Comparison of ENCODE assay signal across 13 cellular contexts in genomic region chr2:113158884-113159553, GRCh38. TPM values are rescaled to one million over a fixed set of nuclear protein-coding genes. Genes with fewer than 3 reads are reported as not detected.
DNase-seq lines count a peak whose midpoint lies in the region; ATAC-seq and TF ChIP-seq lines count a peak whose summit lies in the region.
"Had no signal": no experiment of that assay in that cellular context is flagged by ENCODE, and none has a peak within 500 bp of the region (broad histone marks: within the 10 kb centered on the region; RNA-seq: fewer than 3 reads in every experiment).

No MANE protein-coding gene starts in this region.

- DNase-seq in BJ (ENCODE audit: low read depth) (peak; percentile 11), IMR-90 (peak; percentile 45), brain microvascular endothelial cell (no peak), mesenchymal stem cell (peak; percentile 33), kidney glomerular epithelial cell (lab: John Stamatoyannopoulos, UW) (no peak)
- DNase-seq: amygdala, NCI-H1417 treated with DMSO at 0.1 percent for 48 hours had no signal

- no peak overlapping the region for H3K4ac ChIP-seq in IMR-90 (ENCODE audit: low read depth, low read length)
- no peak overlapping the region for H3K4ac ChIP-seq in mesenchymal stem cell (ENCODE audit: low read depth in 1 of 2, low read length in 2 of 2)

- no peak overlapping the region for H3K9ac ChIP-seq in IMR-90 (ENCODE audit: low read depth, low read length)
- no peak overlapping the region for H3K9ac ChIP-seq in mesenchymal stem cell (ENCODE audit: low read length)

- POLR2A ChIA-PET in BJ (lab: Charles Lee): no interaction called here
- POLR2A ChIA-PET in IMR-90 (lab: Charles Lee; ENCODE audit: unreplicated experiment): no interaction called here

- no peak for TF ChIP-seq RAD21 in IMR-90 (IDR thresholded peaks at IDR 0.05; ENCODE audit: low read length)

- H3K18ac ChIP-seq in IMR-90 (ENCODE audit: low read depth, low read length): no peak overlapping the region
- no peak overlapping the region for H3K18ac ChIP-seq in mesenchymal stem cell (ENCODE audit: low read depth in 1 of 2, low read length in 2 of 2)

- no peak overlapping the region for H4K91ac ChIP-seq in IMR-90 (ENCODE audit: insufficient read depth, low read depth, low read length)
- no peak overlapping the region for H4K91ac ChIP-seq in mesenchymal stem cell (ENCODE audit: low read length)

- no peak overlapping the region for H2AK5ac ChIP-seq in IMR-90 (ENCODE audit: low read depth, low read length)
- H2AK5ac ChIP-seq in mesenchymal stem cell (ENCODE audit: low read length, severe bottlenecking): no peak overlapping the region

- H3K4me1 ChIP-seq in IMR-90 (ENCODE audit: control insufficient read depth, insufficient read depth, low read length) (no peaks in the 10 kb centered on the region; the same call in 1 of the 2 replicates), mesenchymal stem cell (ENCODE audit: control insufficient read depth, insufficient read depth, low read depth, low read length) (peaks cover 9% of the 10 kb centered on the region)
- H3K4me1 ChIP-seq: vagina had no signal

- H2BK5ac ChIP-seq in IMR-90 (ENCODE audit: low read depth, low read length, poor library complexity, severe bottlenecking): no peak overlapping the region
- H2BK5ac ChIP-seq in mesenchymal stem cell (ENCODE audit: low read depth, low read length, poor library complexity, severe bottlenecking): no peak overlapping the region

- no peak overlapping the region for H2AK9ac ChIP-seq in IMR-90 (replicated peaks; ENCODE audit: low read depth, low read length, poor library complexity)

- no peak overlapping the region for H2BK20ac ChIP-seq in IMR-90 (ENCODE audit: low read depth, low read length)

- H2BK120ac ChIP-seq in IMR-90 (ENCODE audit: low read depth, low read length) (no peak overlapping the region), mesenchymal stem cell (ENCODE audit: low read depth, low read length) (no peak overlapping the region)

- H4K20me1 ChIP-seq in IMR-90 (ENCODE audit: insufficient read depth, low read length): no peaks in the 10 kb centered on the region

- CTCF ChIA-PET in BJ (lab: Yijun Ruan, JAX) (interaction anchor here (0.9 to 4.4 kb wide), 6 partner anchors 12 to 231 kb away, joined by 3 to 44 read pairs (median 4); no protein-coding TSS in a partner anchor), IMR-90 (lab: Yijun Ruan, JAX) (interaction anchor here (1.0 kb wide), 1 partner anchor 33 kb away, joined by 3 read pairs; no protein-coding TSS in a partner anchor)

- H3K9me3 ChIP-seq in IMR-90 (ENCODE audit: control insufficient read depth, insufficient read depth, low read length): no peaks in the 10 kb centered on the region
- H3K9me3 ChIP-seq in mesenchymal stem cell (ENCODE audit: control insufficient read depth, low read length): no peaks in the 10 kb centered on the region
- H3K9me3 ChIP-seq: Caco-2, vagina had no signal

- intact Hi-C loops in IMR-90 (cut with micrococcal nuclease): no loop called here

- H3K14ac ChIP-seq in IMR-90 (replicated peaks; ENCODE audit: low read depth, low read length): no peak overlapping the region
- H3K14ac ChIP-seq in mesenchymal stem cell (ENCODE audit: low read length in 2 of 2): no peak overlapping the region

- H4K8ac ChIP-seq in IMR-90 (ENCODE audit: low read depth in 2 of 2, low read length in 2 of 2): no peak overlapping the region
- H4K8ac ChIP-seq in mesenchymal stem cell (ENCODE audit: low read length): no peak overlapping the region

- peak overlapping the region; percentile 64; the same call in 1 of the 2 replicates for H3K4me2 ChIP-seq in IMR-90 (ENCODE audit: low read depth, low read length)
- H3K4me2 ChIP-seq in mesenchymal stem cell (ENCODE audit: low read length, poor library complexity, severe bottlenecking): no peak overlapping the region

- H2BK12ac ChIP-seq in mesenchymal stem cell (ENCODE audit: low read length in 2 of 2): no peak overlapping the region

- no TSS peak for BruUV-seq in IMR-90 (replicated peaks; lab: Mats Ljungman, UMichigan)

- H3K27me3 ChIP-seq in BJ (ENCODE audit: control insufficient read depth, insufficient read depth, low read length) (no peaks in the 10 kb centered on the region; the same call in 1 of the 2 replicates), IMR-90 (ENCODE audit: control insufficient read depth, insufficient read depth, low read length) (peaks cover 23% of the 10 kb centered on the region), brain microvascular endothelial cell (replicated peaks) (no peaks in the 10 kb centered on the region), mesenchymal stem cell (ENCODE audit: control insufficient read depth in 1 of 2, insufficient read depth in 1 of 2, low read length in 2 of 2) (no peaks in the 10 kb centered on the region)
- H3K27me3 ChIP-seq: vagina had no signal

- no peak overlapping the region for H3K56ac ChIP-seq in IMR-90 (ENCODE audit: extremely low read depth, insufficient read depth, low read length)

- TF ChIP-seq CTCF in BJ (IDR thresholded peaks at IDR 0.05; ENCODE audit: insufficient read depth, low read depth, low read length) (no peak), IMR-90 (conservative IDR thresholded peaks at IDR 0.05; ENCODE audit: low read depth, low read length) (no peak), brain microvascular endothelial cell (IDR thresholded peaks at IDR 0.05; ENCODE audit: low read depth, low read length, missing control alignments) (no peak)

- WGBS in IMR-90 (ENCODE audit: extremely low coverage in 2 of 2, insufficient read length in 1 of 2), 2 experiments: 79% methylated on average over 3 of the region's 4 CpGs; no CpG with 5 or more reads in 1 of the 2 experiments
- 67% methylated on average over 4 of the region's 4 CpGs for WGBS in mesenchymal stem cell

- in situ Hi-C loops in IMR-90 (cut with MboI; ENCODE audit: low sequenced_read_pairs): no loop called here
- in situ Hi-C loops in brain microvascular endothelial cell (cut with HindIII; ENCODE audit: low pct_ligation_motif_present, low sequenced_read_pairs): no loop called here

- no peak for TF ChIP-seq POLR2A in IMR-90 (IDR thresholded peaks at IDR 0.05; ENCODE audit: low read depth, low read length)

- H3K36me3 ChIP-seq in BJ (ENCODE audit: control insufficient read depth, insufficient read depth, low read length) (no peaks in the 10 kb centered on the region), IMR-90 (ENCODE audit: control insufficient read depth, insufficient read depth, low read length) (no peaks in the 10 kb centered on the region), brain microvascular endothelial cell (replicated peaks) (no peaks in the 10 kb centered on the region), mesenchymal stem cell (ENCODE audit: control insufficient read depth in 1 of 2, insufficient read depth in 2 of 2, low read depth in 1 of 2, low read length in 2 of 2) (peaks cover 0 to 3% of the 10 kb centered on the region in 2 experiments)
- H3K36me3 ChIP-seq: vagina had no signal

- dilution Hi-C loops in IMR-90 (cut with HindIII; ENCODE audit: low sequenced_read_pairs, unreplicated experiment): no loop called here

- H2BK15ac ChIP-seq in IMR-90 (ENCODE audit: low read depth, low read length) (no peak overlapping the region), mesenchymal stem cell (ENCODE audit: low read depth, poor library complexity, severe bottlenecking) (no peak overlapping the region)

- H3K27ac ChIP-seq in IMR-90 (ENCODE audit: insufficient read depth, low read length): no peak overlapping the region
- H3K27ac ChIP-seq in brain microvascular endothelial cell: peak overlapping the region; percentile 10
- H3K27ac ChIP-seq in mesenchymal stem cell (ENCODE audit: low read length, poor library complexity, severe bottlenecking): no peak overlapping the region
- H3K27ac ChIP-seq: vagina had no signal

- H3K23ac ChIP-seq in IMR-90 (ENCODE audit: low read depth, low read length) (no peak overlapping the region), mesenchymal stem cell (ENCODE audit: low read length in 2 of 2) (no peak overlapping the region)

- peak; percentile 50 for ATAC-seq in IMR-90 (ENCODE audit: low read depth)
- no peak for ATAC-seq in GM21515 (IDR thresholded peaks at IDR 0.05; ENCODE audit: unreplicated experiment)
- no peak for ATAC-seq in HG02852 (IDR thresholded peaks at IDR 0.05; ENCODE audit: unreplicated experiment)
- ATAC-seq in HG03108 (IDR thresholded peaks at IDR 0.05; ENCODE audit: unreplicated experiment): no peak
- ATAC-seq: sciatic nerve had no signal

- no peak overlapping the region for H3K4me3 ChIP-seq in BJ (ENCODE audit: low read depth, low read length)
- H3K4me3 ChIP-seq in IMR-90 (ENCODE audit: insufficient read depth, low read depth, low read length): no peak overlapping the region
- H3K4me3 ChIP-seq in brain microvascular endothelial cell (ENCODE audit: low read depth, low read length): no peak overlapping the region
- H3K4me3 ChIP-seq in mesenchymal stem cell (ENCODE audit: insufficient read depth in 1 of 2, low read depth in 1 of 2, low read length in 2 of 2): no peak overlapping the region
- H3K4me3 ChIP-seq: vagina had no signal

- no peaks in the 10 kb centered on the region for H3K79me1 ChIP-seq in IMR-90 (ENCODE audit: low read depth in 1 of 2, low read length in 2 of 2)
- no peaks in the 10 kb centered on the region for H3K79me1 ChIP-seq in mesenchymal stem cell (replicated peaks; ENCODE audit: low read length, poor library complexity, severe bottlenecking)

- H4K5ac ChIP-seq in IMR-90 (ENCODE audit: low read depth, low read length): no peak overlapping the region

- no peaks in the 10 kb centered on the region for H3K9me1 ChIP-seq in IMR-90 (ENCODE audit: insufficient read depth, low read length)

- H2AFZ ChIP-seq in IMR-90 (replicated peaks; ENCODE audit: low read length, poor library complexity) (no peak overlapping the region), mesenchymal stem cell (ENCODE audit: low read depth, low read length) (no peak overlapping the region)

TF ChIP-seq in IMR-90, 13 proteins besides CTCF, POLR2A, EP300 and RAD21 (continues in another document):
- TF ChIP-seq SMC3 (IDR thresholded peaks at IDR 0.05; ENCODE audit: low read depth, low read length): no peak

RNA-seq across cellular contexts. Expression of gene PSD4, which starts 14.8 kb away (rescaled TPM):
- polyA plus RNA-seq in BJ (2011; rRNA removed) (0.93 and 1.9 TPM in 2 replicates), IMR-90 (2012; rRNA removed) (0.55 and 0.70 TPM in 2 replicates)
- polyA minus RNA-seq in BJ (2011; rRNA and poly(A)+ RNA removed): 1.4 and 1.9 TPM in 2 replicates
- total RNA-seq in IMR-90 (2012; rRNA removed): 0.28 and 0.36 TPM in 2 replicates
- polyA plus RNA-seq in IMR-90 (2012; cell fraction: cytosol; rRNA removed): 0.48 and 0.76 TPM in 2 replicates
- 0.66 and 0.72 TPM in 2 replicates for polyA plus RNA-seq in IMR-90 (2012; cell fraction: nucleus; rRNA removed; ENCODE audit: low replicate concordance)
- 0.37 TPM for polyA plus RNA-seq in mesenchymal stem cell (2013, experiment 1 of 2)
- polyA plus RNA-seq in mesenchymal stem cell (2013, experiment 2 of 2): 0.45 TPM

RNA-seq across cellular contexts. Expression of gene IL1RN, which starts 31.6 kb away (rescaled TPM):
- polyA plus RNA-seq in BJ (2011; rRNA removed) (not detected in 2 replicates), IMR-90 (2012; rRNA removed) (not detected in 2 replicates)
- not detected in 2 replicates for polyA minus RNA-seq in BJ (2011; rRNA and poly(A)+ RNA removed)
- total RNA-seq in IMR-90 (2012; rRNA removed): not detected in 2 replicates
- polyA plus RNA-seq in IMR-90 (2012; cell fraction: cytosol; rRNA removed): not detected in 2 replicates
- not detected in 2 replicates for polyA plus RNA-seq in IMR-90 (2012; cell fraction: nucleus; rRNA removed; ENCODE audit: low replicate concordance)
- not detected for polyA plus RNA-seq in mesenchymal stem cell (2013, experiment 1 of 2)
- not detected for polyA plus RNA-seq in mesenchymal stem cell (2013, experiment 2 of 2)
- total RNA-seq: Caco-2 had no signal

Comparison
In these comparisons a context has a peak if more than half of its experiments do, and no peak if none do; other contexts are left out.
1. DNase-seq: peak in BJ (single experiment), IMR-90 (single experiment) and mesenchymal stem cell (single experiment); none in brain microvascular endothelial cell (single experiment) and kidney glomerular epithelial cell (single experiment).